ENCODE assay signal across 1 cellular context in genomic region chr5:142314129-142314528, GRCh38.
TF ChIP-seq lines count a peak whose summit lies in the region.

No MANE protein-coding gene starts in this region.

TF ChIP-seq in GM12878, 131 proteins besides CTCF, POLR2A, EP300 and RAD21 (continued from another document):
- TF ChIP-seq, protein P1, sequence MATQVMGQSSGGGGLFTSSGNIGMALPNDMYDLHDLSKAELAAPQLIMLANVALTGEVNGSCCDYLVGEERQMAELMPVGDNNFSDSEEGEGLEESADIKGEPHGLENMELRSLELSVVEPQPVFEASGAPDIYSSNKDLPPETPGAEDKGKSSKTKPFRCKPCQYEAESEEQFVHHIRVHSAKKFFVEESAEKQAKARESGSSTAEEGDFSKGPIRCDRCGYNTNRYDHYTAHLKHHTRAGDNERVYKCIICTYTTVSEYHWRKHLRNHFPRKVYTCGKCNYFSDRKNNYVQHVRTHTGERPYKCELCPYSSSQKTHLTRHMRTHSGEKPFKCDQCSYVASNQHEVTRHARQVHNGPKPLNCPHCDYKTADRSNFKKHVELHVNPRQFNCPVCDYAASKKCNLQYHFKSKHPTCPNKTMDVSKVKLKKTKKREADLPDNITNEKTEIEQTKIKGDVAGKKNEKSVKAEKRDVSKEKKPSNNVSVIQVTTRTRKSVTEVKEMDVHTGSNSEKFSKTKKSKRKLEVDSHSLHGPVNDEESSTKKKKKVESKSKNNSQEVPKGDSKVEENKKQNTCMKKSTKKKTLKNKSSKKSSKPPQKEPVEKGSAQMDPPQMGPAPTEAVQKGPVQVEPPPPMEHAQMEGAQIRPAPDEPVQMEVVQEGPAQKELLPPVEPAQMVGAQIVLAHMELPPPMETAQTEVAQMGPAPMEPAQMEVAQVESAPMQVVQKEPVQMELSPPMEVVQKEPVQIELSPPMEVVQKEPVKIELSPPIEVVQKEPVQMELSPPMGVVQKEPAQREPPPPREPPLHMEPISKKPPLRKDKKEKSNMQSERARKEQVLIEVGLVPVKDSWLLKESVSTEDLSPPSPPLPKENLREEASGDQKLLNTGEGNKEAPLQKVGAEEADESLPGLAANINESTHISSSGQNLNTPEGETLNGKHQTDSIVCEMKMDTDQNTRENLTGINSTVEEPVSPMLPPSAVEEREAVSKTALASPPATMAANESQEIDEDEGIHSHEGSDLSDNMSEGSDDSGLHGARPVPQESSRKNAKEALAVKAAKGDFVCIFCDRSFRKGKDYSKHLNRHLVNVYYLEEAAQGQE (IDR thresholded peaks at IDR 0.05; ENCODE audit: low read depth, low read length): peak; percentile 48; the same call in 1 of the 2 replicates
